Comparison of ENCODE assay signal across 17 cellular contexts in the genomic region with DNA sequence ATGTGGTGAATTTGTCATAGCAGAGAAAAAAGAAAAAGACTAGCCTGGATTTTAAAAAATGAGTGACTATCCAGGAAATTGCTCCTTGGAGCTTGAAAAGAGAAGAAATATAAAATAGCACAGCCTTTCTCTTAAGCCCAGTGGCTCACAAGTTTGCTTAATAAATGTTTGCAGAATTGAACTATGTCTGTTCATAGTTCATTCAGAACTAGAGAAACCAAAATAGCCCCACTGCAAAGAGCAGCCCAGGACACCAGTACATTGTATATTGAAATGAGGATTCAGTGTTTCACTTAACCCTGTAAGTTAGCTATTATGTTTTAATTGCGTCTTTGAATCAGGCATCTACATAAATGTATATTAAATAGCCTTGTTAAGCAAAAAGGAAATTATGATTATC.
DNase-seq lines count a peak whose midpoint lies in the region; ATAC-seq, FAIRE-seq and TF ChIP-seq lines count a peak whose summit lies in the region.
"Had no signal": no experiment of that assay in that cellular context is flagged by ENCODE, and none has a peak within 500 bp of the region (broad histone marks: within the 10 kb centered on the region; RNA-seq: fewer than 3 reads in every experiment).

No MANE protein-coding gene starts in this region.

- H3K27ac ChIP-seq in GM12878 (ENCODE audit: control insufficient read depth, insufficient read depth) (no peak overlapping the region), liver (ENCODE audit: low read depth in 1 of 2, low read length in 2 of 2) (peak overlapping the region; percentile 30 to 76), transverse colon (peak overlapping the region; percentile 36 to 73 (median 46))
- H3K27ac ChIP-seq: 22Rv1, BLaER1 had no signal

- 53% methylated on average over 1 of the region's 1 CpG for WGBS in GM12878 (ENCODE audit: insufficient coverage, insufficient replicate concordance, low lambda C conversion rate, missing lambda C conversion rate)
- WGBS in liver = 39% methylated on average over 1 of the region's 1 CpG
- WGBS in transverse colon (ENCODE audit: low coverage in 1 of 2), 2 donors = 57 to 86% methylated on average over 1 of the region's 1 CpG

- H3K4me2 ChIP-seq in GM12878 (ENCODE audit: control insufficient read depth, insufficient read depth) = no peak overlapping the region
- H3K4me2 ChIP-seq: BLaER1, GM23338 had no signal

- SMC1A ChIA-PET in GM12878 (lab: Charles Lee; ENCODE audit: uncharacterized antibody, unreplicated experiment) = interaction anchor here (0.8 to 8.7 kb wide), 12 partner anchors 10 to 362 kb away, joined by 3 to 89 read pairs (median 5); no protein-coding TSS in a partner anchor

- H3K4me1 ChIP-seq in GM12878 (ENCODE audit: control insufficient read depth, insufficient read depth, low read length) = no peaks in the 10 kb centered on the region; the same call in 1 of the 2 replicates
- H3K4me1 ChIP-seq in liver (ENCODE audit: control insufficient read depth in 4 of 4, insufficient read depth in 4 of 4, low read length in 3 of 4) = peaks cover 9 to 41% (median 32%) of the 10 kb centered on the region in 4 donors
- H3K4me1 ChIP-seq in transverse colon = peaks cover 0 to 19% (median 7%) of the 10 kb centered on the region in 4 donors
- H3K4me1 ChIP-seq: BLaER1 had no signal

- FAIRE-seq in GM12878 (lab: Jason Lieb, UNC) (no peak), H54 (lab: Jason Lieb, UNC) (no peak)
- FAIRE-seq: GM12891 had no signal

- H3K36me3 ChIP-seq in GM12878 (ENCODE audit: control insufficient read depth in 2 of 2, insufficient read depth in 2 of 2, low read length in 1 of 2) (no peaks in the 10 kb centered on the region), liver (ENCODE audit: control insufficient read depth in 4 of 4, insufficient read depth in 3 of 4, low read depth in 1 of 4, low read length in 3 of 4) (peaks cover under 1 to 23% (median 11%) of the 10 kb centered on the region in 4 donors), transverse colon (peaks cover 0 to 3% (median 0%) of the 10 kb centered on the region in 4 donors)
- H3K36me3 ChIP-seq: BLaER1 had no signal

- H3K4me3 Mint-ChIP-seq in Calu3 (ENCODE audit: low read depth, unreplicated experiment) = no peak overlapping the region
- H3K4me3 Mint-ChIP-seq in activated naive CD8-positive, alpha-beta T cell treated with anti-CD3 and anti-CD28 coated beads for 36 hours = no peak overlapping the region
- H3K4me3 Mint-ChIP-seq: CD8-positive, alpha-beta memory T cell; GM23338; H9 had no signal

- no peaks in the 10 kb centered on the region for H3K79me2 ChIP-seq in GM12878 (ENCODE audit: control insufficient read depth, insufficient read depth, low read length)

- H3K9me3 Mint-ChIP-seq in Calu3 (ENCODE audit: low read depth, unreplicated experiment) = no peaks in the 10 kb centered on the region
- H3K9me3 Mint-ChIP-seq in activated naive CD8-positive, alpha-beta T cell treated with anti-CD3 and anti-CD28 coated beads for 36 hours = no peaks in the 10 kb centered on the region
- H3K9me3 Mint-ChIP-seq: CD8-positive, alpha-beta memory T cell; GM23338; H9 had no signal

- no peaks in the 10 kb centered on the region for H3K27me3 Mint-ChIP-seq in Calu3 (ENCODE audit: unreplicated experiment)
- peaks cover 11% of the 10 kb centered on the region for H3K27me3 Mint-ChIP-seq in activated naive CD8-positive, alpha-beta T cell treated with anti-CD3 and anti-CD28 coated beads for 36 hours

- intact Hi-C loops in Calu3 (cut with micrococcal nuclease; ENCODE audit: unreplicated experiment) = loop anchor here (2.0 kb wide), 1 partner anchor 14 kb away; no protein-coding TSS in a partner anchor
- intact Hi-C loops in GM12878 (cut with micrococcal nuclease; ENCODE audit: unreplicated experiment) = no loop called here
- intact Hi-C loops in transverse colon (cut with DNase I; ENCODE audit: low total_unique reads) = no loop called here

- H4K20me1 ChIP-seq in GM12878 (ENCODE audit: control insufficient read depth, insufficient read depth) = no peaks in the 10 kb centered on the region
- H4K20me1 ChIP-seq: BLaER1 had no signal

- no peaks in the 10 kb centered on the region for H3K27me3 ChIP-seq in GM12878 (replicated peaks in 1 of 2; ENCODE audit: control insufficient read depth in 2 of 2, insufficient read depth in 2 of 2, low read length in 1 of 2)
- H3K27me3 ChIP-seq in liver (ENCODE audit: control insufficient read depth in 4 of 4, insufficient read depth in 4 of 4, low read length in 3 of 4) = no peaks in the 10 kb centered on the region
- no peaks in the 10 kb centered on the region for H3K27me3 ChIP-seq in transverse colon
- H3K27me3 ChIP-seq: BLaER1 had no signal

- H3K36me3 Mint-ChIP-seq in Calu3 (ENCODE audit: insufficient read depth, unreplicated experiment) = peaks cover 5% of the 10 kb centered on the region
- no peaks in the 10 kb centered on the region for H3K36me3 Mint-ChIP-seq in activated naive CD8-positive, alpha-beta T cell treated with anti-CD3 and anti-CD28 coated beads for 36 hours
- H3K36me3 Mint-ChIP-seq: CD8-positive, alpha-beta memory T cell had no signal

- TF ChIP-seq RAD21 in GM12878 (IDR thresholded peaks at IDR 0.05; ENCODE audit: insufficient read depth, low read depth, low read length) (no peak), liver (IDR thresholded peaks at IDR 0.05) (peak; percentile 16 to 37)

- TF ChIP-seq POLR2A in GM12878 (IDR thresholded peaks at IDR 0.05; ENCODE audit: low read depth, low read length) (no peak), transverse colon (IDR thresholded peaks at IDR 0.05) (no peak), H54 (IDR thresholded peaks at IDR 0.05; ENCODE audit: low read depth, low read length) (no peak)

- POLR2A ChIA-PET in GM12878 (lab: Charles Lee) = interaction anchor here (0.6 to 1.5 kb wide), 4 partner anchors 13 to 187 kb away, joined by 3 to 6 read pairs (median 4); no protein-coding TSS in a partner anchor

- no peaks in the 10 kb centered on the region for H3K9me3 ChIP-seq in GM12878 (replicated peaks; ENCODE audit: control insufficient read depth, insufficient read depth, low read length)
- no peaks in the 10 kb centered on the region for H3K9me3 ChIP-seq in liver (ENCODE audit: control insufficient read depth in 4 of 4, low read length in 3 of 4)
- no peaks in the 10 kb centered on the region for H3K9me3 ChIP-seq in transverse colon
- H3K9me3 ChIP-seq: BLaER1, Caco-2 had no signal

- H2AFZ ChIP-seq in GM12878 (ENCODE audit: control insufficient read depth, low read depth, low read length) = no peak overlapping the region
- H2AFZ ChIP-seq: GM23338 had no signal

- DNase-seq in Calu3 = no peak
- no peak for DNase-seq in GM12878 (ENCODE audit: low read depth, low spot score)
- no peak for DNase-seq in transverse colon
- no peak for DNase-seq in DMS 273 (lab: John Stamatoyannopoulos, UW; ENCODE audit: unreplicated experiment)
- no peak for DNase-seq in H54 (ENCODE audit: insufficient read length, low spot score)
- no peak for DNase-seq in activated naive CD8-positive, alpha-beta T cell treated with anti-CD3 and anti-CD28 coated beads for 36 hours
- DNase-seq: AML-193; Caco-2; CD8-positive, alpha-beta memory T cell; DMS 273 treated with DMSO at 0.1 percent for 48 hours; DMS79; H9 had no signal

- H3K4me3 ChIP-seq in GM12878 = no peak overlapping the region
- H3K4me3 ChIP-seq in liver (ENCODE audit: low read depth in 1 of 3, low read length in 3 of 3) = no peak overlapping the region
- no peak overlapping the region for H3K4me3 ChIP-seq in transverse colon
- H3K4me3 ChIP-seq: BLaER1, GM23338 had no signal

- CTCF ChIA-PET in Calu3 (lab: Charles Lee) = interaction anchor here (0.6 to 1.6 kb wide), 2 partner anchors 17 to 47 kb away, joined by 3 to 6 read pairs; no protein-coding TSS in a partner anchor
- CTCF ChIA-PET in GM12878 (lab: Yijun Ruan, JAX) = interaction anchor here (1.0 to 1.8 kb wide), 2 partner anchors 12 to 23 kb away, joined by 3 to 6 read pairs; no protein-coding TSS in a partner anchor

- peak overlapping the region; percentile 88 for H3K27ac Mint-ChIP-seq in Calu3 (ENCODE audit: unreplicated experiment)
- H3K27ac Mint-ChIP-seq in activated naive CD8-positive, alpha-beta T cell treated with anti-CD3 and anti-CD28 coated beads for 36 hours = no peak overlapping the region
- H3K27ac Mint-ChIP-seq: GM23338, H9 had no signal

- TF ChIP-seq EP300 in GM12878 (IDR thresholded peaks at IDR 0.05; ENCODE audit: borderline replicate concordance in 1 of 2, control insufficient read depth in 1 of 2, low read depth in 2 of 2, low read length in 2 of 2) (no peak), transverse colon (IDR thresholded peaks at IDR 0.05; ENCODE audit: low read depth) (no peak)

- TF ChIP-seq CTCF in Calu3 (IDR thresholded peaks at IDR 0.05; ENCODE audit: unreplicated experiment) (no peak), GM12878 (IDR thresholded peaks at IDR 0.05 in 2 of 3, conservative IDR thresholded peaks at IDR 0.05 in 1 of 3; ENCODE audit: control insufficient read depth in 2 of 3, extremely low read depth in 1 of 3, insufficient read depth in 1 of 3, low read depth in 3 of 3, low read length in 3 of 3) (no peak), liver (IDR thresholded peaks at IDR 0.05; ENCODE audit: low read depth, low read length, missing input control) (no peak), transverse colon (IDR thresholded peaks at IDR 0.05) (no peak)

- ATAC-seq in GM12878 = 0 out of 3 replicates have a peak, but pooled peaks have one; percentile 14
- ATAC-seq: GM23338 had no signal

- RAD21 ChIA-PET in GM12878 (lab: Charles Lee; ENCODE audit: unreplicated experiment) = interaction anchor here (1.1 to 5.5 kb wide), 2 partner anchors 13 to 18 kb away, joined by 3 to 41 read pairs; no protein-coding TSS in a partner anchor

- peaks cover 63% of the 10 kb centered on the region for H3K4me1 Mint-ChIP-seq in Calu3 (ENCODE audit: low read depth, unreplicated experiment)
- peaks cover 6% of the 10 kb centered on the region for H3K4me1 Mint-ChIP-seq in activated naive CD8-positive, alpha-beta T cell treated with anti-CD3 and anti-CD28 coated beads for 36 hours
- H3K4me1 Mint-ChIP-seq: CD8-positive, alpha-beta memory T cell had no signal

- in situ Hi-C loops in GM12878 (cut with MboI) = no loop called here
- in situ Hi-C loops in transverse colon (cut with MboI; ENCODE audit: low pct_ligation_motif_present in 1 of 4, low pct_unique_long_range_greater_than_20kb in 1 of 4, low sequenced_read_pairs in 3 of 4) = no loop called here

- no peak overlapping the region for H3K9ac ChIP-seq in GM12878 (ENCODE audit: control insufficient read depth, insufficient read depth, low read length)
- H3K9ac ChIP-seq in liver (ENCODE audit: low read depth in 1 of 2, low read length in 2 of 2) = peak overlapping the region; percentile 7 to 15
- H3K9ac ChIP-seq: BLaER1 had no signal

- no TSS peak for BruUV-seq in Calu3 (replicated peaks; lab: Mats Ljungman, UMichigan)
- BruUV-seq in GM12878 (replicated peaks; lab: Mats Ljungman, UMichigan) = no TSS peak

TF ChIP-seq in GM12878, 131 proteins besides CTCF, POLR2A, EP300 and RAD21 (continues in another document):
- no peak for TF ChIP-seq ZNF274 (IDR thresholded peaks at IDR 0.05; ENCODE audit: insufficient read depth, insufficient read length)

TF ChIP-seq in liver, 16 proteins besides CTCF, POLR2A, EP300 and RAD21 (continues in another document):
- peak; percentile 57 to 70 for TF ChIP-seq HNF4A (conservative IDR thresholded peaks at IDR 0.05)
